8 cellular contexts compared by ENCODE assay signal in the genomic region with DNA sequence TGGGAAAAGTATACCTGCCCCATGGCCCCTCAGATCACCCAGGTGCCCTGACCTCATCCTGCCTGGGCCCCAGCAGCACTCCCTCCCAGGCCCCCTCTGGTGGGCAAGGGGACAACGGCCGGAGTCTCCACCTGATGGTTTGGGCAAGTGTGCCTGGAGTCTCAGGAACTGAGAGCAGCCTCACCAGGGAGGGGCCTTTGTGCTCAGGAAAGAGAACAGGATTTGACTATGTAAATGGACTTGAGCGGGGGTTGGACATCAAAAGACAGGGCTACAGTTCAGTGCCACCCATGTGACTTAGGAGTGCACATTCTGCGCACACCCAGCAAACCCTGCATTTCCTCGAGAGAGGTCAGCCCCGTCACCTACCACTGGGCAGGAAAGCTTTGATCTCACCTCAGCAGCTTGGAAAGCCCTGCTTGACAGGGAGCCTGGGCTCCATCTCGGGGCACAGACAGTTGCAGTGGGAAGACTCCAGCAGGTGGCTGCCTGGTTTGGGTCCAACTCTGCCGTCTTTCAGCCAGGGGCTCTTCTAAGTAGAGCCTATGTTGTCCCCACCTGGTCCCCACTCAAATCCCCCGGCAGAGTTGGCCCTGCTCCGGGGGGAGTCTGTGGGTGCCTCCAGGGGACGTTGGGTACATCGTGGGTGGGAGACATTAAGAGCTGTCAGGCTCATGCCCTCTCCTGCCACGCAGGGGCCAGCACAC. TPM values are rescaled to one million over a fixed set of nuclear protein-coding genes. Genes with fewer than 3 reads are reported as not detected.
DNase-seq lines count a peak whose midpoint lies in the region; ATAC-seq and TF ChIP-seq lines count a peak whose summit lies in the region.
"Had no signal": no experiment of that assay in that cellular context is flagged by ENCODE, and none has a peak within 500 bp of the region (broad histone marks: within the 10 kb centered on the region; RNA-seq: fewer than 3 reads in every experiment).

No MANE protein-coding gene starts in this region.

- peaks cover 23% of the 10 kb centered on the region for H3K4me1 ChIP-seq in MM.1S (ENCODE audit: low read length)

- no peaks in the 10 kb centered on the region for H3K9me3 Mint-ChIP-seq in glutamatergic neuron (ENCODE audit: unreplicated experiment)

- peaks cover 3% of the 10 kb centered on the region for H3K36me3 ChIP-seq in MM.1S (replicated peaks; ENCODE audit: insufficient read depth, low read length)
- H3K36me3 ChIP-seq: tibial artery had no signal

- peak overlapping the region; percentile 47; the same call in 1 of the 2 replicates for H3K27ac ChIP-seq in MM.1S (ENCODE audit: low read length)
- H3K27ac ChIP-seq: tibial artery had no signal

- peak overlapping the region; percentile 97 for H3K4me2 ChIP-seq in MM.1S (ENCODE audit: low read depth, low read length)

- H4K20me1 ChIP-seq in MM.1S (ENCODE audit: insufficient read depth, low read length), result no peaks in the 10 kb centered on the region

- no peaks in the 10 kb centered on the region for H3K9me3 ChIP-seq in MM.1S (replicated peaks; ENCODE audit: insufficient read depth, low read length)
- H3K9me3 ChIP-seq: tibial artery had no signal

- H3K27me3 ChIP-seq in MM.1S (replicated peaks; ENCODE audit: insufficient read depth, low read length), result no peaks in the 10 kb centered on the region
- H3K27me3 ChIP-seq: tibial artery had no signal

- no peaks in the 10 kb centered on the region for H3K36me3 Mint-ChIP-seq in glutamatergic neuron (ENCODE audit: unreplicated experiment)

- no peak overlapping the region for H2AFZ ChIP-seq in MM.1S (ENCODE audit: low read length)

- no peaks in the 10 kb centered on the region for H3K4me1 Mint-ChIP-seq in glutamatergic neuron (ENCODE audit: low read depth, unreplicated experiment)

- peaks cover 10% of the 10 kb centered on the region; the same call in 1 of the 2 replicates for H3F3A ChIP-seq in MM.1S (ENCODE audit: insufficient read depth, low read length)

- H3K27me3 Mint-ChIP-seq in glutamatergic neuron (ENCODE audit: unreplicated experiment), result no peaks in the 10 kb centered on the region

- H3K9ac ChIP-seq in MM.1S (ENCODE audit: low read length), result no peak overlapping the region; the same call in 1 of the 2 replicates

- 0 out of 2 replicates have a peak overlapping the region, but pooled peaks have one; percentile 8 for H3K4me3 ChIP-seq in MM.1S (ENCODE audit: low read length)

- DNase-seq in MM.1S, result peak; percentile 77
- no peak for DNase-seq in glutamatergic neuron
- no peak for DNase-seq in NCI-H510A (lab: John Stamatoyannopoulos, UW)
- DNase-seq in SKM-1 treated with dmso at 0.1 percent for 144 hours (lab: John Stamatoyannopoulos, UW; ENCODE audit: unreplicated experiment), result no peak
- no peak for DNase-seq in NCI-H1417 treated with DMSO at 0.1 percent for 48 hours (lab: John Stamatoyannopoulos, UW)

- no peaks in the 10 kb centered on the region for H3K9me2 ChIP-seq in MM.1S (replicated peaks; ENCODE audit: insufficient read depth, low read length)

- peaks cover 69% of the 10 kb centered on the region for H3K79me2 ChIP-seq in MM.1S (ENCODE audit: low read length)

- peak; percentile 33 for TF ChIP-seq CTCF in MM.1S (IDR thresholded peaks at IDR 0.05; ENCODE audit: low read length)
- TF ChIP-seq CTCF in glutamatergic neuron (IDR thresholded peaks at IDR 0.05; ENCODE audit: partially characterized antibody, unreplicated experiment), result peak; percentile 33

- no peak overlapping the region for H3K4me3 Mint-ChIP-seq in glutamatergic neuron (ENCODE audit: unreplicated experiment)

- no peak overlapping the region for H3K27ac Mint-ChIP-seq in glutamatergic neuron (ENCODE audit: unreplicated experiment)

- ATAC-seq in GM18511 (IDR thresholded peaks at IDR 0.05; ENCODE audit: unreplicated experiment) (peak; percentile 46), GM21528 (IDR thresholded peaks at IDR 0.05; ENCODE audit: low FRiP score, unreplicated experiment) (peak; percentile 36)

RNA-seq across cellular contexts. Expression of a gene that starts 3.3 kb away (rescaled TPM):
- total RNA-seq in glutamatergic neuron (ENCODE audit: unreplicated experiment), result 2.2 TPM

RNA-seq across cellular contexts. Expression of a gene that starts 30.9 kb away (rescaled TPM):
- total RNA-seq in glutamatergic neuron (ENCODE audit: unreplicated experiment), result not detected

RNA-seq across cellular contexts. Expression of a gene that starts 50.4 kb away (rescaled TPM):
- 7.2 TPM for total RNA-seq in glutamatergic neuron (ENCODE audit: unreplicated experiment)
